1 cellular context compared by ENCODE assay signal in genomic region chr15:52023169-52023922, GRCh38.
TF ChIP-seq lines count a peak whose summit lies in the region.

No MANE protein-coding gene starts in this region.

TF ChIP-seq in K562, 482 proteins besides CTCF, POLR2A, EP300 and RAD21:
- TF ChIP-seq, protein P1, sequence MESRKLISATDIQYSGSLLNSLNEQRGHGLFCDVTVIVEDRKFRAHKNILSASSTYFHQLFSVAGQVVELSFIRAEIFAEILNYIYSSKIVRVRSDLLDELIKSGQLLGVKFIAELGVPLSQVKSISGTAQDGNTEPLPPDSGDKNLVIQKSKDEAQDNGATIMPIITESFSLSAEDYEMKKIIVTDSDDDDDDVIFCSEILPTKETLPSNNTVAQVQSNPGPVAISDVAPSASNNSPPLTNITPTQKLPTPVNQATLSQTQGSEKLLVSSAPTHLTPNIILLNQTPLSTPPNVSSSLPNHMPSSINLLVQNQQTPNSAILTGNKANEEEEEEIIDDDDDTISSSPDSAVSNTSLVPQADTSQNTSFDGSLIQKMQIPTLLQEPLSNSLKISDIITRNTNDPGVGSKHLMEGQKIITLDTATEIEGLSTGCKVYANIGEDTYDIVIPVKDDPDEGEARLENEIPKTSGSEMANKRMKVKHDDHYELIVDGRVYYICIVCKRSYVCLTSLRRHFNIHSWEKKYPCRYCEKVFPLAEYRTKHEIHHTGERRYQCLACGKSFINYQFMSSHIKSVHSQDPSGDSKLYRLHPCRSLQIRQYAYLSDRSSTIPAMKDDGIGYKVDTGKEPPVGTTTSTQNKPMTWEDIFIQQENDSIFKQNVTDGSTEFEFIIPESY (CRISPR knock-in tag; IDR thresholded peaks at IDR 0.05) = peak; percentile 67
- TF ChIP-seq RBFOX2 (IDR thresholded peaks at IDR 0.05; ENCODE audit: low read depth, low read length) (peak; percentile 29), ZFX (CRISPR knock-in tag; IDR thresholded peaks at IDR 0.05) (0 out of 2 replicates have a peak, but pooled peaks have one; percentile 28), KDM1A (IDR thresholded peaks at IDR 0.05) (peak in 1 of 2 experiments; percentile 17; a peak in 1 of 4 replicates)
- TF ChIP-seq, protein P2, sequence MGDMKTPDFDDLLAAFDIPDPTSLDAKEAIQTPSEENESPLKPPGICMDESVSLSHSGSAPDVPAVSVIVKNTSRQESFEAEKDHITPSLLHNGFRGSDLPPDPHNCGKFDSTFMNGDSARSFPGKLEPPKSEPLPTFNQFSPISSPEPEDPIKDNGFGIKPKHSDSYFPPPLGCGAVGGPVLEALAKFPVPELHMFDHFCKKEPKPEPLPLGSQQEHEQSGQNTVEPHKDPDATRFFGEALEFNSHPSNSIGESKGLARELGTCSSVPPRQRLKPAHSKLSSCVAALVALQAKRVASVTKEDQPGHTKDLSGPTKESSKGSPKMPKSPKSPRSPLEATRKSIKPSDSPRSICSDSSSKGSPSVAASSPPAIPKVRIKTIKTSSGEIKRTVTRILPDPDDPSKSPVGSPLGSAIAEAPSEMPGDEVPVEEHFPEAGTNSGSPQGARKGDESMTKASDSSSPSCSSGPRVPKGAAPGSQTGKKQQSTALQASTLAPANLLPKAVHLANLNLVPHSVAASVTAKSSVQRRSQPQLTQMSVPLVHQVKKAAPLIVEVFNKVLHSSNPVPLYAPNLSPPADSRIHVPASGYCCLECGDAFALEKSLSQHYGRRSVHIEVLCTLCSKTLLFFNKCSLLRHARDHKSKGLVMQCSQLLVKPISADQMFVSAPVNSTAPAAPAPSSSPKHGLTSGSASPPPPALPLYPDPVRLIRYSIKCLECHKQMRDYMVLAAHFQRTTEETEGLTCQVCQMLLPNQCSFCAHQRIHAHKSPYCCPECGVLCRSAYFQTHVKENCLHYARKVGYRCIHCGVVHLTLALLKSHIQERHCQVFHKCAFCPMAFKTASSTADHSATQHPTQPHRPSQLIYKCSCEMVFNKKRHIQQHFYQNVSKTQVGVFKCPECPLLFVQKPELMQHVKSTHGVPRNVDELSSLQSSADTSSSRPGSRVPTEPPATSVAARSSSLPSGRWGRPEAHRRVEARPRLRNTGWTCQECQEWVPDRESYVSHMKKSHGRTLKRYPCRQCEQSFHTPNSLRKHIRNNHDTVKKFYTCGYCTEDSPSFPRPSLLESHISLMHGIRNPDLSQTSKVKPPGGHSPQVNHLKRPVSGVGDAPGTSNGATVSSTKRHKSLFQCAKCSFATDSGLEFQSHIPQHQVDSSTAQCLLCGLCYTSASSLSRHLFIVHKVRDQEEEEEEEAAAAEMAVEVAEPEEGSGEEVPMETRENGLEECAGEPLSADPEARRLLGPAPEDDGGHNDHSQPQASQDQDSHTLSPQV (IDR thresholded peaks at IDR 0.05) = no peak
TF ChIP-seq in K562: peak in this region for 4.
